Comparison of ENCODE assay signal across 9 cellular contexts in the genomic region with DNA sequence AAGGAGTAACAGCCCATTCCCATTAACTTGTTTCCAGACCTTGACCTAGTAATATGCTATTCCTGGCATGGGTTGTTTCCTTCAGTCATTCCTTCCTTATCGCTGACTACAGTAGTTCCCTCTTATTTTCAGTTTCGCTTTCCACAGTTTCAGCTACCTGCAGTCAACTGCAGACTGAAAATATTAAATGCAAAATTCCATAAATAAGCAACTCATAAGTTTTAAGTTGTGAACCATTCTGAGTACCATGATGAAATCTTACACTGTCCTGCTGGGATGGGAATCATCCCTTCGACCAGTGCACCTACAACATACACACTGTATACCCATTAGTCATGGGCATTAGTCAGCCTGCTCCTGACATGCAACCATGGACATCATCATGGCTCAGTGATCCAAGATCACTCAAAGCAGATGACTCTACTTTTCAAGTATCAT.
A peak's percentile ranks its signal among the peaks of the same experiment; 100 is the strongest.
DNase-seq lines count a peak whose midpoint lies in the region; ATAC-seq and TF ChIP-seq lines count a peak whose summit lies in the region.
"Had no signal": no experiment of that assay in that cellular context is flagged by ENCODE, and none has a peak within 500 bp of the region (broad histone marks: within the 10 kb centered on the region; RNA-seq: fewer than 3 reads in every experiment).

No MANE protein-coding gene starts in this region.

- CTCF ChIA-PET in HCT116 (lab: Charles Lee), result no interaction called here

- H3K27me3 Mint-ChIP-seq in activated T-cell treated with anti-CD3 and anti-CD28 coated beads, Interleukin-2, amount 50 U/mL, for 24 hours, result no peaks in the 10 kb centered on the region
- H3K27me3 Mint-ChIP-seq in mesothelial cell of epicardium (ENCODE audit: low read depth), result no peaks in the 10 kb centered on the region

- H3K4me2 ChIP-seq in HCT116 (ENCODE audit: low read length), result peak overlapping the region; percentile 25; the same call in 1 of the 2 replicates

- no peaks in the 10 kb centered on the region for H3K9me3 ChIP-seq in HCT116 (ENCODE audit: control insufficient read depth in 1 of 2, insufficient read depth in 1 of 2, low read depth in 1 of 2, low read length in 2 of 2)
- no peaks in the 10 kb centered on the region for H3K9me3 ChIP-seq in BE2C
- H3K9me3 ChIP-seq: heart right ventricle had no signal

- H3K36me3 ChIP-seq in HCT116 (ENCODE audit: control insufficient read depth in 1 of 2, insufficient read depth in 2 of 2, low read length in 2 of 2), result no peaks in the 10 kb centered on the region
- H3K36me3 ChIP-seq in BE2C, result no peaks in the 10 kb centered on the region

- no peaks in the 10 kb centered on the region for H3K9me2 ChIP-seq in HCT116 (ENCODE audit: insufficient read depth)

- in situ Hi-C loops in ACHN (cut with HindIII; ENCODE audit: low pct_ligation_motif_present, low pct_unique_long_range_greater_than_20kb, low sequenced_read_pairs), result no loop called here

- RAD21 ChIA-PET in HCT116 (lab: Charles Lee; ENCODE audit: low non-redundant PET in 1 of 2, low total read pairs in 2 of 2, uncharacterized antibody in 2 of 2, unreplicated experiment in 2 of 2), result no interaction called here

- H2AFZ ChIP-seq in HCT116 (ENCODE audit: low read depth, low read length, poor library complexity, severe bottlenecking), result no peak overlapping the region

- BruUV-seq in HCT116 (replicated peaks; lab: Mats Ljungman, UMichigan), result no TSS peak

- H3K4me3 ChIP-seq in HCT116 (replicated peaks in 1 of 2; ENCODE audit: low read depth in 1 of 2, low read length in 2 of 2) (no peak overlapping the region), BE2C (ENCODE audit: low read depth, low read length) (no peak overlapping the region)

- peaks cover 0 to 5% of the 10 kb centered on the region in 2 experiments; a peak in 1 of 4 replicates for H3K4me1 ChIP-seq in HCT116 (ENCODE audit: control insufficient read depth in 1 of 2, insufficient read depth in 2 of 2, low read length in 2 of 2)
- H3K4me1 ChIP-seq in BE2C, result no peaks in the 10 kb centered on the region

- peak overlapping the region; percentile 48 for H3K4me3 Mint-ChIP-seq in activated T-cell treated with anti-CD3 and anti-CD28 coated beads, Interleukin-2, amount 50 U/mL, for 24 hours
- no peak overlapping the region for H3K4me3 Mint-ChIP-seq in mesothelial cell of epicardium

- intact Hi-C loops in HCT116 (cut with micrococcal nuclease), result no loop called here

- POLR2A ChIA-PET in HCT116 (lab: Charles Lee), result no interaction called here

- H3K27ac ChIP-seq in HCT116 (ENCODE audit: low read depth, low read length), result no peak overlapping the region
- H3K27ac ChIP-seq: heart right ventricle had no signal

- DNase-seq in ACHN, result peak; percentile 89
- DNase-seq in HCT116 (ENCODE audit: low read depth, low spot score), result no peak
- no peak for DNase-seq in activated T-cell treated with anti-CD3 and anti-CD28 coated beads, Interleukin-2, amount 50 U/mL, for 24 hours
- peak; percentile 92 for DNase-seq in kidney glomerular epithelial cell (lab: John Stamatoyannopoulos, UW)
- no peak for DNase-seq in stimulated activated naive CD4-positive, alpha-beta T cell treated with Interleukin-2 at 50 U/mL for 16 hours (lab: John Stamatoyannopoulos, UW)
- no peak for DNase-seq in foreskin melanocyte
- DNase-seq in BE2C, result no peak
- DNase-seq in mesothelial cell of epicardium (ENCODE audit: low spot score in 2 of 2, unreplicated experiment in 2 of 2), result no peak
- DNase-seq: heart right ventricle had no signal

- H3K4me1 Mint-ChIP-seq in activated T-cell treated with anti-CD3 and anti-CD28 coated beads, Interleukin-2, amount 50 U/mL, for 24 hours (ENCODE audit: low read depth), result peaks cover 8% of the 10 kb centered on the region
- peaks cover 15% of the 10 kb centered on the region for H3K4me1 Mint-ChIP-seq in mesothelial cell of epicardium

- TF ChIP-seq POLR2A in HCT116 (IDR thresholded peaks at IDR 0.05; ENCODE audit: borderline replicate concordance, extremely low read depth, insufficient read depth, insufficient read length), result no peak

- H3K79me2 ChIP-seq in HCT116 (ENCODE audit: insufficient read depth, low read length), result no peaks in the 10 kb centered on the region

- no peak for TF ChIP-seq RAD21 in HCT116 (IDR thresholded peaks at IDR 0.05; ENCODE audit: low read depth)

- H4K20me1 ChIP-seq in HCT116 (ENCODE audit: insufficient read depth), result no peaks in the 10 kb centered on the region

- TF ChIP-seq CTCF in HCT116 (IDR thresholded peaks at IDR 0.05 in 2 of 3, conservative IDR thresholded peaks at IDR 0.05 in 1 of 3; ENCODE audit: borderline replicate concordance in 1 of 3, insufficient read depth in 1 of 3, low read depth in 2 of 3, low read length in 2 of 3) (no peak), BE2C (IDR thresholded peaks at IDR 0.05; ENCODE audit: low read depth, low read length) (no peak), mesothelial cell of epicardium (IDR thresholded peaks at IDR 0.05; ENCODE audit: unreplicated experiment) (no peak)

- H3K36me3 Mint-ChIP-seq in activated T-cell treated with anti-CD3 and anti-CD28 coated beads, Interleukin-2, amount 50 U/mL, for 24 hours (ENCODE audit: low read depth), result no peaks in the 10 kb centered on the region
- H3K36me3 Mint-ChIP-seq in mesothelial cell of epicardium, result peaks cover 2% of the 10 kb centered on the region

- no peak overlapping the region for H3K27ac Mint-ChIP-seq in activated T-cell treated with anti-CD3 and anti-CD28 coated beads, Interleukin-2, amount 50 U/mL, for 24 hours
- H3K27ac Mint-ChIP-seq in mesothelial cell of epicardium, result no peak overlapping the region

- no peaks in the 10 kb centered on the region for H3K9me3 Mint-ChIP-seq in activated T-cell treated with anti-CD3 and anti-CD28 coated beads, Interleukin-2, amount 50 U/mL, for 24 hours
- peaks cover 4% of the 10 kb centered on the region for H3K9me3 Mint-ChIP-seq in mesothelial cell of epicardium

- H3K9ac ChIP-seq in HCT116 (ENCODE audit: low read length), result no peak overlapping the region

- ATAC-seq in HCT116, result no peak

- no peaks in the 10 kb centered on the region for H3K27me3 ChIP-seq in HCT116 (ENCODE audit: insufficient read depth, low read length)
- H3K27me3 ChIP-seq in BE2C, result no peaks in the 10 kb centered on the region
- H3K27me3 ChIP-seq: heart right ventricle had no signal

TF ChIP-seq in HCT116, 20 proteins besides CTCF, POLR2A, EP300 and RAD21:
- TF ChIP-seq MAX (IDR thresholded peaks at IDR 0.05) (no peak), SP1 (IDR thresholded peaks at IDR 0.05; ENCODE audit: low read depth) (peak; percentile 14; the same call in 1 of the 2 replicates), FOSL1 (IDR thresholded peaks at IDR 0.05; ENCODE audit: low read depth) (peak; percentile 33; the same call in 1 of the 2 replicates)

Comparison
In these comparisons a context has a peak if more than half of its experiments do, and no peak if none do; other contexts are left out.
1. DNase-seq: peak in ACHN (single experiment) and kidney glomerular epithelial cell (single experiment); none in HCT116 (single experiment), activated T-cell treated with anti-CD3 and anti-CD28 coated beads, Interleukin-2, amount 50 U/mL, for 24 hours (single experiment), stimulated activated naive CD4-positive, alpha-beta T cell treated with Interleukin-2 at 50 U/mL for 16 hours (single experiment), foreskin melanocyte (single experiment), BE2C (single experiment) and mesothelial cell of epicardium (0 of 2).